Comparison of ENCODE assay signal across 18 cellular contexts in the genomic region with DNA sequence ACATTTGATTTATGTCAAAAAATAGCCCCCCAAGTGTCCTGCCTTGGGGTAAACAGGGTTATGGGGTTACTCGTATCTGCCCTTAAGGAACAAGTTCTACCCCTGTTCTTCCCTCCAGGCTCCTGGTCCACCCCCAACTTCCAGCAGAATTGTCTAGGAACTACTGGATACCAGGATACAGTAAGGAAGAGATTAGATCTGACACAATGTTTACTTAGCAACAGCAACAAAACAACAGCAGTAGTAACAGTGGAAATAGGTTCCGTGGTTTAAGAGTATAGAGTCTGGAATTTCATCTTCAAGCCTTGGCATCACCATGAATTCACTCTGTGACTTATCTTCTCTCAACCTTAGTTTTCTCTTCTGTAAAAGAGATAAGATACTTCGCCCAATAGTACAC. TPM values are rescaled to one million over a fixed set of nuclear protein-coding genes. Genes with fewer than 3 reads are reported as not detected.
DNase-seq lines count a peak whose midpoint lies in the region; ATAC-seq, FAIRE-seq and TF ChIP-seq lines count a peak whose summit lies in the region.
"Had no signal": no experiment of that assay in that cellular context is flagged by ENCODE, and none has a peak within 500 bp of the region (broad histone marks: within the 10 kb centered on the region; RNA-seq: fewer than 3 reads in every experiment).

No MANE protein-coding gene starts in this region.

- H2BK15ac ChIP-seq in mesendoderm (replicated peaks; ENCODE audit: low read depth) = no peak overlapping the region

- no peak for TF ChIP-seq POLR2A in suprapubic skin (IDR thresholded peaks at IDR 0.05)

- no peak overlapping the region for H3K23ac ChIP-seq in mesendoderm (ENCODE audit: low read length)

- H4K5ac ChIP-seq in mesendoderm (ENCODE audit: low read length) = no peak overlapping the region

- H3K4me1 Mint-ChIP-seq in CD8-positive, alpha-beta T cell (ENCODE audit: low read depth) = peaks cover 21% of the 10 kb centered on the region

- H4K8ac ChIP-seq in mesendoderm (ENCODE audit: low read depth, low read length) = no peak overlapping the region

- H3K4me2 ChIP-seq in mesendoderm (ENCODE audit: low read length) = no peak overlapping the region
- H3K4me2 ChIP-seq: BLaER1 had no signal

- no peak for TF ChIP-seq EP300 in suprapubic skin (IDR thresholded peaks at IDR 0.05)

- intact Hi-C loops in CD8-positive, alpha-beta T cell (cut with DNase I, micrococcal nuclease) = loop anchor here (5.0 to 10.0 kb wide), 4 partner anchors 216 to 1006 kb away; a partner anchor contains a TSS

- peaks cover 15% of the 10 kb centered on the region for H3K4me1 ChIP-seq in CD8-positive, alpha-beta T cell (ENCODE audit: insufficient read depth, low read length)
- H3K4me1 ChIP-seq in mesendoderm (ENCODE audit: control insufficient read depth, low read depth, low read length) = no peaks in the 10 kb centered on the region
- peaks cover 21% of the 10 kb centered on the region for H3K4me1 ChIP-seq in suprapubic skin

- no peak overlapping the region for H3K4me3 Mint-ChIP-seq in CD8-positive, alpha-beta T cell

- H3K9ac ChIP-seq in mesendoderm (ENCODE audit: low read length) = no peak overlapping the region
- H3K9ac ChIP-seq: BLaER1 had no signal

- no peak overlapping the region for H2AK5ac ChIP-seq in mesendoderm (ENCODE audit: low read length)

- no peak overlapping the region for H3K4ac ChIP-seq in mesendoderm (ENCODE audit: low read depth, low read length)

- no peak overlapping the region for H3K18ac ChIP-seq in mesendoderm (ENCODE audit: low read length)

- H3K36me3 ChIP-seq in CD8-positive, alpha-beta T cell (ENCODE audit: insufficient read depth, low read length) = no peaks in the 10 kb centered on the region
- H3K36me3 ChIP-seq in bronchial epithelial cell (ENCODE audit: control insufficient read depth, insufficient read depth, low read length) = peaks cover 6% of the 10 kb centered on the region
- H3K36me3 ChIP-seq in mesendoderm (ENCODE audit: control insufficient read depth, insufficient read depth, low read length) = no peaks in the 10 kb centered on the region
- peaks cover 14% of the 10 kb centered on the region for H3K36me3 ChIP-seq in suprapubic skin
- H3K36me3 ChIP-seq: gastrocnemius medialis had no signal

- no peaks in the 10 kb centered on the region for H3K27me3 Mint-ChIP-seq in CD8-positive, alpha-beta T cell (ENCODE audit: low read depth)

- H3K56ac ChIP-seq in mesendoderm (ENCODE audit: low read length) = no peak overlapping the region

- H3K27ac Mint-ChIP-seq in CD8-positive, alpha-beta T cell = peak overlapping the region; percentile 77

- DNase-seq in CD8-positive, alpha-beta T cell = no peak
- DNase-seq in LHCN-M2 (ENCODE audit: low read depth) = peak; percentile 57
- DNase-seq in bronchial epithelial cell (ENCODE audit: low read depth) = peak; percentile 71
- DNase-seq in mesendoderm = peak; percentile 77
- no peak for DNase-seq in stimulated activated CD4-positive, alpha-beta T cell treated with anti-CD3 and anti-CD28 coated beads, Interleukin-2, amount 100 ng/mL, for 24 hours
- DNase-seq in NCI-H526 treated with DMSO at 0.1 percent for 48 hours (lab: John Stamatoyannopoulos, UW) = no peak
- DNase-seq in suprapubic skin (ENCODE audit: low spot score in 2 of 2) = no peak
- DNase-seq in KBM-7 = no peak
- DNase-seq: activated CD8-positive, alpha-beta T cell treated with anti-CD3 and anti-CD28 coated beads, Interleukin-2, amount 10 ng/mL, durations not matched to agents 7 days and 5 days; body of pancreas; effector memory CD4-positive, alpha-beta T cell; gastrocnemius medialis; MM.1S; SIG-M5; stimulated activated CD4-positive, alpha-beta T cell treated with anti-CD3 and anti-CD28 coated beads, Interleukin-15, amount 100 ng/mL, for 24 hours; substantia nigra had no signal

- H3K27ac ChIP-seq in CD8-positive, alpha-beta T cell (ENCODE audit: low read depth, low read length) = no peak overlapping the region
- H3K27ac ChIP-seq in mesendoderm (ENCODE audit: low read depth, low read length) (no peak overlapping the region), suprapubic skin (no peak overlapping the region)
- H3K27ac ChIP-seq: BLaER1, body of pancreas, gastrocnemius medialis had no signal

- no peaks in the 10 kb centered on the region for H3K79me1 ChIP-seq in mesendoderm (ENCODE audit: low read length)

- H3K9me3 ChIP-seq in CD8-positive, alpha-beta T cell (ENCODE audit: low read length) = no peaks in the 10 kb centered on the region
- H3K9me3 ChIP-seq in suprapubic skin = no peaks in the 10 kb centered on the region
- H3K9me3 ChIP-seq: body of pancreas, gastrocnemius medialis had no signal

- CTCF ChIA-PET in CD8-positive, alpha-beta T cell (lab: Charles Lee) = interaction anchor here (2.0 kb wide), 1 partner anchor 8 kb away, joined by 15 read pairs; no protein-coding TSS in a partner anchor

- no peak for TF ChIP-seq CTCF in CD8-positive, alpha-beta T cell (IDR thresholded peaks at IDR 0.05)
- TF ChIP-seq CTCF in bronchial epithelial cell (IDR thresholded peaks at IDR 0.05; ENCODE audit: insufficient read depth, low read length, severe bottlenecking) = no peak
- TF ChIP-seq CTCF in suprapubic skin (IDR thresholded peaks at IDR 0.05) = no peak

- H3K4me3 ChIP-seq in CD8-positive, alpha-beta T cell (ENCODE audit: low read depth, low read length) = no peak overlapping the region
- H3K4me3 ChIP-seq in bronchial epithelial cell (ENCODE audit: low read depth, low read length) (no peak overlapping the region), mesendoderm (ENCODE audit: low read length) (no peak overlapping the region), suprapubic skin (no peak overlapping the region)
- H3K4me3 ChIP-seq: BLaER1, body of pancreas, gastrocnemius medialis had no signal

- ATAC-seq in CD8-positive, alpha-beta T cell = no peak
- ATAC-seq: activated CD8-positive, alpha-beta T cell treated with anti-CD3 and anti-CD28 coated beads, Interleukin-2, amount 10 ng/mL, durations not matched to agents 7 days and 5 days; body of pancreas; gastrocnemius medialis had no signal

- POLR2A ChIA-PET in CD8-positive, alpha-beta T cell (lab: Charles Lee) = no interaction called here

- WGBS in mesendoderm (ENCODE audit: extremely low coverage, insufficient coverage, low lambda C conversion rate) = no CpG with 5 or more reads among the region's 3 CpGs
- 55% methylated on average over 3 of the region's 3 CpGs for WGBS in suprapubic skin

- H2BK5ac ChIP-seq in mesendoderm (ENCODE audit: low read length) = no peak overlapping the region

- no peaks in the 10 kb centered on the region for H3K27me3 ChIP-seq in CD8-positive, alpha-beta T cell (ENCODE audit: insufficient read depth, low read length)
- H3K27me3 ChIP-seq in bronchial epithelial cell (ENCODE audit: control insufficient read depth, insufficient read depth, low read length) = no peaks in the 10 kb centered on the region
- no peaks in the 10 kb centered on the region for H3K27me3 ChIP-seq in mesendoderm (ENCODE audit: insufficient read depth, low read length, poor library complexity)
- H3K27me3 ChIP-seq in suprapubic skin = peaks cover 24% of the 10 kb centered on the region

- no peak for FAIRE-seq in bronchial epithelial cell (lab: Jason Lieb, UNC)
- FAIRE-seq: islet of Langerhans had no signal

- H3K79me2 ChIP-seq in mesendoderm (ENCODE audit: control insufficient read depth, insufficient read depth, low read length) = no peaks in the 10 kb centered on the region

- in situ Hi-C loops in KBM-7 (cut with MboI; ENCODE audit: low pct_unique_long_range_greater_than_20kb, low sequenced_read_pairs) = no loop called here

- no peak overlapping the region for H2BK120ac ChIP-seq in mesendoderm (ENCODE audit: low read depth, low read length)

- peaks cover 12% of the 10 kb centered on the region for H3K36me3 Mint-ChIP-seq in CD8-positive, alpha-beta T cell

- H3K9me3 Mint-ChIP-seq in CD8-positive, alpha-beta T cell = no peaks in the 10 kb centered on the region

RNA-seq across cellular contexts. Expression of a gene that starts 1.7 kb away (rescaled TPM):
- total RNA-seq in CD8-positive, alpha-beta T cell = 10 to 100 TPM; 28.2 to 29.3 TPM
- 21.2 TPM in 2 replicates for total RNA-seq in LHCN-M2 (2014; rRNA removed)
- 17.8 TPM for polyA plus RNA-seq in LHCN-M2 (2012)
- total RNA-seq in bronchial epithelial cell = 15.0 and 15.6 TPM in 2 replicates
- 2.2 TPM for polyA plus RNA-seq in mesendoderm (2013, experiment 1 of 2)
- 2.6 TPM for polyA plus RNA-seq in mesendoderm (2013, experiment 2 of 2)
- 10 to 100 TPM; 32.6 to 45.6 (median 36.7) TPM for total RNA-seq in suprapubic skin

RNA-seq across cellular contexts. Expression of a gene that starts 12.7 kb away (rescaled TPM):
- total RNA-seq in CD8-positive, alpha-beta T cell = under 1 TPM; 0.68 to 1.00 TPM
- total RNA-seq in LHCN-M2 (2014; rRNA removed) (5.6 and 6.9 TPM in 2 replicates), bronchial epithelial cell (0.13 and 0.26 TPM in 2 replicates), suprapubic skin (1 to 10 TPM in 2 of 4 donors, under 1 TPM in 2; 0.44 to 3.5 (median 1.2) TPM)
- polyA plus RNA-seq in LHCN-M2 (2012) = 5.9 TPM
- polyA plus RNA-seq in mesendoderm (2013, experiment 1 of 2) = 2.1 TPM
- 2.1 TPM for polyA plus RNA-seq in mesendoderm (2013, experiment 2 of 2)

RNA-seq across cellular contexts. Expression of a gene that starts 13.3 kb away (rescaled TPM):
- total RNA-seq in CD8-positive, alpha-beta T cell = under 1 TPM in 1 of 2 experiments, not detected in 1; 0.67 TPM
- 1.3 and 2.6 TPM in 2 replicates for total RNA-seq in LHCN-M2 (2014; rRNA removed)
- 1.4 TPM for polyA plus RNA-seq in LHCN-M2 (2012)
- total RNA-seq in bronchial epithelial cell = under 0.01 and 0.13 TPM in 2 replicates
- polyA plus RNA-seq in mesendoderm (2013, experiment 1 of 2) = 0.56 TPM
- polyA plus RNA-seq in mesendoderm (2013, experiment 2 of 2) = 0.35 TPM
- total RNA-seq in suprapubic skin = under 1 TPM in 3 of 4 donors, not detected in 1; 0.26 to 0.68 (median 0.60) TPM
- total RNA-seq: activated CD8-positive, alpha-beta T cell treated with anti-CD3 and anti-CD28 coated beads, Interleukin-2, amount 10 ng/mL, durations not matched to agents 7 days and 5 days had no signal

RNA-seq across cellular contexts. Expression of a gene that starts 24.9 kb away (rescaled TPM):
- total RNA-seq in CD8-positive, alpha-beta T cell = not detected
- total RNA-seq in LHCN-M2 (2014; rRNA removed) (not detected in 2 replicates), bronchial epithelial cell (not detected in 2 replicates), suprapubic skin (1 to 10 TPM in 3 of 4 donors, under 1 TPM in 1; 0.91 to 2.3 (median 1.6) TPM)
- 0.13 TPM for polyA plus RNA-seq in LHCN-M2 (2012)
- 1.0 TPM for polyA plus RNA-seq in mesendoderm (2013, experiment 1 of 2)
- 0.98 TPM for polyA plus RNA-seq in mesendoderm (2013, experiment 2 of 2)

RNA-seq across cellular contexts. Expression of a gene that starts 26.8 kb away (rescaled TPM):
- total RNA-seq in CD8-positive, alpha-beta T cell = 10 to 100 TPM; 71.5 to 75.1 TPM
- total RNA-seq in LHCN-M2 (2014; rRNA removed) = 399 and 568 TPM in 2 replicates
- 408 TPM for polyA plus RNA-seq in LHCN-M2 (2012)
- 209 and 260 TPM in 2 replicates for total RNA-seq in bronchial epithelial cell
- 175 TPM for polyA plus RNA-seq in mesendoderm (2013, experiment 1 of 2)
- polyA plus RNA-seq in mesendoderm (2013, experiment 2 of 2) = 175 TPM
- total RNA-seq in suprapubic skin = 100 to 1,000 TPM; 190 to 303 (median 296) TPM

Comparison
In these comparisons a context has a peak if more than half of its experiments do, and no peak if none do; other contexts are left out.
1. DNase-seq: peak in LHCN-M2 (single experiment), bronchial epithelial cell (single experiment) and mesendoderm (single experiment); none in CD8-positive, alpha-beta T cell (0 of 7), stimulated activated CD4-positive, alpha-beta T cell treated with anti-CD3 and anti-CD28 coated beads, Interleukin-2, amount 100 ng/mL, for 24 hours (0 of 2), NCI-H526 treated with DMSO at 0.1 percent for 48 hours (single experiment), suprapubic skin (0 of 2) and KBM-7 (single experiment).